Comparison of ENCODE assay signal across 22 cellular contexts in genomic region chr10:78259394-78259793, GRCh38.
DNase-seq lines count a peak whose midpoint lies in the region; ATAC-seq and TF ChIP-seq lines count a peak whose summit lies in the region.
"Had no signal": no experiment of that assay in that cellular context is flagged by ENCODE, and none has a peak within 500 bp of the region (broad histone marks: within the 10 kb centered on the region; RNA-seq: fewer than 3 reads in every experiment).

No MANE protein-coding gene starts in this region.

- H3K27ac ChIP-seq in cardiac muscle cell (peak overlapping the region; percentile 73), lower lobe of right lung (no peak overlapping the region), upper lobe of right lung (no peak overlapping the region), ascending aorta (no peak overlapping the region)
- H3K27ac ChIP-seq: RWPE1 had no signal

- DNase-seq in cardiac muscle cell (ENCODE audit: low read depth in 1 of 2, low spot score in 1 of 2): no peak
- no peak for DNase-seq in Right ventricle myocardium inferior (ENCODE audit: missing footprints)
- peak; percentile 30 for DNase-seq in NOMO-1 treated with dmso at 0.1 percent for 144 hours (lab: John Stamatoyannopoulos, UW; ENCODE audit: unreplicated experiment)
- DNase-seq in lower lobe of right lung: peak; percentile 53
- DNase-seq in upper lobe of right lung: no peak
- DNase-seq in DMS53 (lab: John Stamatoyannopoulos, UW): no peak
- no peak for DNase-seq in ascending aorta (ENCODE audit: low spot score in 2 of 2)
- no peak for DNase-seq in T-helper 17 cell
- DNase-seq: amniotic stem cell, EL, immature natural killer cell, left cardiac atrium, mammary epithelial cell, NCI-H1436, nephron progenitor cell, retina had no signal

- H3K4me1 ChIP-seq in cardiac muscle cell (ENCODE audit: low read depth) (peaks cover 51% of the 10 kb centered on the region), lower lobe of right lung (peaks cover 12% of the 10 kb centered on the region), upper lobe of right lung (peaks cover 11% of the 10 kb centered on the region), ascending aorta (peaks cover 0 to 10% of the 10 kb centered on the region in 2 donors)

- H3K36me3 ChIP-seq in cardiac muscle cell: no peaks in the 10 kb centered on the region
- no peaks in the 10 kb centered on the region for H3K36me3 ChIP-seq in lower lobe of right lung
- no peaks in the 10 kb centered on the region for H3K36me3 ChIP-seq in upper lobe of right lung
- H3K36me3 ChIP-seq in ascending aorta: no peaks in the 10 kb centered on the region

- no peak overlapping the region for H3K4me3 Mint-ChIP-seq in T-helper 17 cell
- H3K4me3 Mint-ChIP-seq: activated naive CD4-positive, alpha-beta T cell treated with anti-CD3 and anti-CD28 coated beads, Interleukin-2, amount 50 U/mL, for 24 hours; activated T-helper 17 cell treated with anti-CD3 and anti-CD28 coated beads, Interleukin-2, amount 50 U/mL, for 72 hours; CD4-positive, alpha-beta memory T cell; immature natural killer cell; nephron progenitor cell had no signal

- H3K4me3 ChIP-seq in cardiac muscle cell (no peak overlapping the region), lower lobe of right lung (no peak overlapping the region), upper lobe of right lung (no peak overlapping the region), ascending aorta (no peak overlapping the region)
- H3K4me3 ChIP-seq: GM12878 had no signal

- no peaks in the 10 kb centered on the region for H3K27me3 ChIP-seq in cardiac muscle cell
- H3K27me3 ChIP-seq in lower lobe of right lung (ENCODE audit: low read depth): no peaks in the 10 kb centered on the region
- H3K27me3 ChIP-seq in upper lobe of right lung: no peaks in the 10 kb centered on the region
- no peaks in the 10 kb centered on the region for H3K27me3 ChIP-seq in ascending aorta

- ATAC-seq in Right ventricle myocardium inferior: no peak
- ATAC-seq in lower lobe of right lung: no peak
- peak; percentile 47 for ATAC-seq in upper lobe of right lung
- no peak for ATAC-seq in T-helper 17 cell
- ATAC-seq: activated T-helper 17 cell treated with anti-CD3 and anti-CD28 coated beads, Interleukin-2, amount 50 U/mL, for 72 hours; GM12878; left cardiac atrium; SK-N-SH treated with all-trans-retinoic acid at 6 μM for 48 hours had no signal

- TF ChIP-seq CTCF in cardiac muscle cell (IDR thresholded peaks at IDR 0.05; ENCODE audit: low read depth, low read length) (no peak), lower lobe of right lung (IDR thresholded peaks at IDR 0.05) (no peak), upper lobe of right lung (IDR thresholded peaks at IDR 0.05) (no peak), ascending aorta (IDR thresholded peaks at IDR 0.05) (no peak)

- intact Hi-C loops in Right ventricle myocardium inferior (cut with DNase I): no loop called here
- intact Hi-C loops in lower lobe of right lung (cut with DNase I): no loop called here
- intact Hi-C loops in upper lobe of right lung (cut with DNase I): no loop called here
- intact Hi-C loops in ascending aorta (cut with DNase I): loop anchor here (5.0 kb wide), 1 partner anchor 42 kb away; no protein-coding TSS in a partner anchor

- H3K27ac Mint-ChIP-seq in T-helper 17 cell: no peak overlapping the region
- H3K27ac Mint-ChIP-seq: activated naive CD4-positive, alpha-beta T cell treated with anti-CD3 and anti-CD28 coated beads, Interleukin-2, amount 50 U/mL, for 24 hours; activated T-helper 17 cell treated with anti-CD3 and anti-CD28 coated beads, Interleukin-2, amount 50 U/mL, for 72 hours; CD4-positive, alpha-beta memory T cell; immature natural killer cell; nephron progenitor cell had no signal

- H3K36me3 Mint-ChIP-seq in T-helper 17 cell (ENCODE audit: low read depth): peaks cover 9% of the 10 kb centered on the region
- H3K36me3 Mint-ChIP-seq: activated naive CD4-positive, alpha-beta T cell treated with anti-CD3 and anti-CD28 coated beads, Interleukin-2, amount 50 U/mL, for 24 hours; CD4-positive, alpha-beta memory T cell; immature natural killer cell had no signal

- no peaks in the 10 kb centered on the region for H3K9me3 ChIP-seq in cardiac muscle cell (ENCODE audit: low read depth)
- no peaks in the 10 kb centered on the region for H3K9me3 ChIP-seq in lower lobe of right lung
- no peaks in the 10 kb centered on the region for H3K9me3 ChIP-seq in upper lobe of right lung
- no peaks in the 10 kb centered on the region for H3K9me3 ChIP-seq in ascending aorta
- H3K9me3 ChIP-seq in T-helper 17 cell (ENCODE audit: control insufficient read depth, low read length, poor library complexity, severe bottlenecking): no peaks in the 10 kb centered on the region

- peaks cover 43% of the 10 kb centered on the region for H3K27me3 Mint-ChIP-seq in T-helper 17 cell
- H3K27me3 Mint-ChIP-seq: activated naive CD4-positive, alpha-beta T cell treated with anti-CD3 and anti-CD28 coated beads, Interleukin-2, amount 50 U/mL, for 24 hours had no signal

- peaks cover 5% of the 10 kb centered on the region for H3K4me1 Mint-ChIP-seq in T-helper 17 cell
- H3K4me1 Mint-ChIP-seq: activated naive CD4-positive, alpha-beta T cell treated with anti-CD3 and anti-CD28 coated beads, Interleukin-2, amount 50 U/mL, for 24 hours; activated T-helper 17 cell treated with anti-CD3 and anti-CD28 coated beads, Interleukin-2, amount 50 U/mL, for 72 hours; CD4-positive, alpha-beta memory T cell; immature natural killer cell had no signal

Comparison
In these comparisons a context has a peak if more than half of its experiments do, and no peak if none do; other contexts are left out.
1. DNase-seq: peak in NOMO-1 treated with dmso at 0.1 percent for 144 hours (single experiment) and lower lobe of right lung (single experiment); none in cardiac muscle cell (0 of 2), Right ventricle myocardium inferior (single experiment), upper lobe of right lung (single experiment), DMS53 (single experiment), ascending aorta (0 of 2) and T-helper 17 cell (0 of 3).